In the genomic region with DNA sequence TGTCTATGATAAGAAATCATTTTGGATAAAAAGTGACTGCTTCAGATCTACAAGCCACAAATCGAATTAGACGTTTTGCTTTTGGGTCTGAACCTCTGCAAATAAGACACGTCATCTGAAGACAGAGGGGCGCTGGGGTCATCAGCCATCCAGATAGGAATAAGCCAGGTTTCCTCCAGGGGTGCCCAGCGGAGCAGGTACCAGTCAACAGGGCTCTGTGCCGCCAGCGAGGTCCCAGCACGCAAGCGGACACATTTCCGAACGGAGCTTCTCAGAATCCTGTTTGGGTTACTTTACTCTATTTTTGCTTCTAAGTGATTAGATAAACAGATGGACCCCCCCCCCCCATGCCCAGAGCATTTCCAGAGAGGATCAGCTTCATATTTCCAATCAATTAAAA, we compare ENCODE assay signal across 19 cellular contexts.
DNase-seq lines count a peak whose midpoint lies in the region; ATAC-seq and TF ChIP-seq lines count a peak whose summit lies in the region.
"Had no signal": no experiment of that assay in that cellular context is flagged by ENCODE, and none has a peak within 500 bp of the region (broad histone marks: within the 10 kb centered on the region; RNA-seq: fewer than 3 reads in every experiment).

No MANE protein-coding gene starts in this region.

- intact Hi-C loops in colonic mucosa (cut with DNase I), result no loop called here

- no peaks in the 10 kb centered on the region for H3K36me3 Mint-ChIP-seq in activated naive CD4-positive, alpha-beta T cell treated with anti-CD3 and anti-CD28 coated beads, Interleukin-2, amount 10 ng/mL, durations not matched to agents 7 days and 5 days
- no peaks in the 10 kb centered on the region for H3K36me3 Mint-ChIP-seq in type B pancreatic cell
- H3K36me3 Mint-ChIP-seq: CD4-positive, alpha-beta memory T cell had no signal

- CTCF ChIA-PET in activated naive CD4-positive, alpha-beta T cell treated with anti-CD3 and anti-CD28 coated beads, Interleukin-2, amount 10 ng/mL, durations not matched to agents 7 days and 5 days (lab: Charles Lee), result no interaction called here

- no peak overlapping the region for H3K4me3 ChIP-seq in colonic mucosa
- H3K4me3 ChIP-seq: A549, GM12878, GM23338, Peyer's patch had no signal

- no peaks in the 10 kb centered on the region for H3K4me1 Mint-ChIP-seq in activated naive CD4-positive, alpha-beta T cell treated with anti-CD3 and anti-CD28 coated beads, Interleukin-2, amount 10 ng/mL, durations not matched to agents 7 days and 5 days
- H3K4me1 Mint-ChIP-seq in type B pancreatic cell (ENCODE audit: unreplicated experiment), result no peaks in the 10 kb centered on the region

- no peak overlapping the region for H3K4me3 Mint-ChIP-seq in activated naive CD4-positive, alpha-beta T cell treated with anti-CD3 and anti-CD28 coated beads, Interleukin-2, amount 10 ng/mL, durations not matched to agents 7 days and 5 days
- H3K4me3 Mint-ChIP-seq in type B pancreatic cell, result no peak overlapping the region
- H3K4me3 Mint-ChIP-seq: CD4-positive, alpha-beta memory T cell; GM23338 had no signal

- no peaks in the 10 kb centered on the region for H3K27me3 ChIP-seq in colonic mucosa
- H3K27me3 ChIP-seq: Peyer's patch had no signal

- no peaks in the 10 kb centered on the region for H3K36me3 ChIP-seq in colonic mucosa
- H3K36me3 ChIP-seq: Peyer's patch had no signal

- no peak overlapping the region for H3K27ac ChIP-seq in colonic mucosa
- H3K27ac ChIP-seq: A549, Peyer's patch had no signal

- no peak for TF ChIP-seq CTCF in colonic mucosa (IDR thresholded peaks at IDR 0.05)
- no peak for TF ChIP-seq CTCF in type B pancreatic cell (conservative IDR thresholded peaks at IDR 0.05)

- no peaks in the 10 kb centered on the region for H3K9me3 ChIP-seq in colonic mucosa
- H3K9me3 ChIP-seq: A549 had no signal

- H3K9ac ChIP-seq in colonic mucosa (ENCODE audit: low read depth in 2 of 2, low read length in 2 of 2), result no peak overlapping the region

- no peak overlapping the region for H3K27ac Mint-ChIP-seq in activated naive CD4-positive, alpha-beta T cell treated with anti-CD3 and anti-CD28 coated beads, Interleukin-2, amount 10 ng/mL, durations not matched to agents 7 days and 5 days
- H3K27ac Mint-ChIP-seq in type B pancreatic cell, result peak overlapping the region; percentile 2
- H3K27ac Mint-ChIP-seq: CD4-positive, alpha-beta memory T cell; GM23338 had no signal

- no peaks in the 10 kb centered on the region for H3K4me1 ChIP-seq in colonic mucosa
- H3K4me1 ChIP-seq: A549, Peyer's patch had no signal

- H3K27me3 Mint-ChIP-seq in activated naive CD4-positive, alpha-beta T cell treated with anti-CD3 and anti-CD28 coated beads, Interleukin-2, amount 10 ng/mL, durations not matched to agents 7 days and 5 days, result no peaks in the 10 kb centered on the region
- peaks cover 8% of the 10 kb centered on the region for H3K27me3 Mint-ChIP-seq in type B pancreatic cell

- ATAC-seq in GM18511 (IDR thresholded peaks at IDR 0.05; ENCODE audit: unreplicated experiment), result no peak
- ATAC-seq: A549, GM12878, GM23338 had no signal

- DNase-seq in activated naive CD4-positive, alpha-beta T cell treated with anti-CD3 and anti-CD28 coated beads, Interleukin-2, amount 10 ng/mL, durations not matched to agents 7 days and 5 days, result peak; percentile 8
- no peak for DNase-seq in activated naive CD4-positive, alpha-beta T cell treated with anti-CD3 and anti-CD28 coated beads, Interleukin-2, amount 50 U/mL, for 16 hours
- peak; percentile 2 for DNase-seq in colonic mucosa
- DNase-seq in mesenteric fat pad (ENCODE audit: low spot score), result peak; percentile 30
- peak; percentile 40 for DNase-seq in type B pancreatic cell (ENCODE audit: extremely low spot score, unreplicated experiment)
- DNase-seq in cerebellar nuclear complex (lab: John Stamatoyannopoulos, UW), result no peak
- DNase-seq: Calu3; CD4-positive, alpha-beta memory T cell; GF-D8; NCI-H1105; NCI-H2081 treated with DMSO at 0.1 percent for 48 hours; NCI-H510A; NCI-H748 treated with DMSO at 0.1 percent for 48 hours; NK-92 treated with Interleukin-12 subunit alpha and Interleukin-12 subunit beta, amount 100 ng/mL, for 24 hours had no signal

- H3K9me3 Mint-ChIP-seq in activated naive CD4-positive, alpha-beta T cell treated with anti-CD3 and anti-CD28 coated beads, Interleukin-2, amount 10 ng/mL, durations not matched to agents 7 days and 5 days, result peaks cover 7% of the 10 kb centered on the region
- H3K9me3 Mint-ChIP-seq in type B pancreatic cell, result no peaks in the 10 kb centered on the region
- H3K9me3 Mint-ChIP-seq: GM23338 had no signal

Comparison
In these comparisons a context has a peak if more than half of its experiments do, and no peak if none do; other contexts are left out.
1. DNase-seq: peak in activated naive CD4-positive, alpha-beta T cell treated with anti-CD3 and anti-CD28 coated beads, Interleukin-2, amount 10 ng/mL, durations not matched to agents 7 days and 5 days (single experiment), colonic mucosa (single experiment), mesenteric fat pad (single experiment) and type B pancreatic cell (single experiment); none in activated naive CD4-positive, alpha-beta T cell treated with anti-CD3 and anti-CD28 coated beads, Interleukin-2, amount 50 U/mL, for 16 hours (single experiment) and cerebellar nuclear complex (0 of 2).